ENCODE assay signal across 30 cellular contexts in genomic region chr6:130836071-130836670, GRCh38. TPM values are rescaled to one million over a fixed set of nuclear protein-coding genes. Genes with fewer than 3 reads are reported as not detected.
DNase-seq lines count a peak whose midpoint lies in the region; ATAC-seq, FAIRE-seq and TF ChIP-seq lines count a peak whose summit lies in the region.
"Had no signal": no experiment of that assay in that cellular context is flagged by ENCODE, and none has a peak within 500 bp of the region (broad histone marks: within the 10 kb centered on the region; RNA-seq: fewer than 3 reads in every experiment).

No MANE protein-coding gene starts in this region.

- H3K27me3 ChIP-seq in dorsolateral prefrontal cortex = no peaks in the 10 kb centered on the region
- no peaks in the 10 kb centered on the region for H3K27me3 ChIP-seq in pancreas
- H3K27me3 ChIP-seq: BLaER1 had no signal

- peaks cover 8% of the 10 kb centered on the region; the same call in 1 of the 2 replicates for H3K36me3 ChIP-seq in SK-N-MC (ENCODE audit: insufficient read depth, low read length)
- no peaks in the 10 kb centered on the region for H3K36me3 ChIP-seq in pancreas

- H3K9ac ChIP-seq in SK-N-MC (ENCODE audit: insufficient read length) = no peak overlapping the region
- H3K9ac ChIP-seq: BLaER1, SK-N-SH had no signal

- peak; percentile 42 for DNase-seq in MV-4-11 (lab: John Stamatoyannopoulos, UW)
- DNase-seq in SK-N-MC (ENCODE audit: low read depth, low spot score) = no peak
- DNase-seq in dorsolateral prefrontal cortex = peak in 2 of 10 donors; percentile 42 to 51
- peak; percentile 52 for DNase-seq in pons (ENCODE audit: low spot score)
- DNase-seq in pancreas = no peak
- DNase-seq in activated CD4-positive, alpha-beta T cell treated with anti-CD3 and anti-CD28 coated beads for 48 hours = no peak
- DNase-seq in HuH-7 (ENCODE audit: low spot score) = no peak
- DNase-seq: CD4-positive, CD25-positive, alpha-beta regulatory T cell; DMS153; GOT3; HCEC 1CT; IMR-90; KG1; MM.1S; NCI-H1048; NCI-H1417; NCI-H1694; NCI-H2029 treated with DMSO at 0.1 percent for 48 hours; NCI-H446 treated with DMSO at 0.1 percent for 48 hours; NCI-H526; NCI-H82; NK-92 treated with Interleukin-12 subunit alpha and Interleukin-12 subunit beta, amount 100 ng/mL, for 24 hours; SIG-M5; SK-N-SH had no signal

- no peaks in the 10 kb centered on the region for H3K4me1 ChIP-seq in pancreas

- ATAC-seq in pancreas (no peak), GM21528 (IDR thresholded peaks at IDR 0.05; ENCODE audit: low FRiP score, unreplicated experiment) (no peak)

- no peak for TF ChIP-seq CTCF in dorsolateral prefrontal cortex (IDR thresholded peaks at IDR 0.05 in 54 of 56, conservative IDR thresholded peaks at IDR 0.05 in 2 of 56; ENCODE audit: low read depth in 1 of 56, partially characterized antibody in 56 of 56)
- no peak for TF ChIP-seq CTCF in pancreas (IDR thresholded peaks at IDR 0.05)

- intact Hi-C loops in dorsolateral prefrontal cortex (cut with DNase I) = no loop called here
- intact Hi-C loops in pancreas (cut with DNase I) = no loop called here

- H3K4me3 ChIP-seq in SK-N-MC = peak overlapping the region; percentile 42
- H3K4me3 ChIP-seq in dorsolateral prefrontal cortex = peak overlapping the region in 1 of 59 donors; percentile 1
- no peak overlapping the region for H3K4me3 ChIP-seq in pancreas
- H3K4me3 ChIP-seq: BLaER1 had no signal

- no peak for FAIRE-seq in pancreas (lab: Jason Lieb, UNC)
- FAIRE-seq: A204.1, HTR-8/SVneo, RCC 7860 had no signal

- H3K27ac ChIP-seq in SK-N-MC (peak overlapping the region; percentile 83), dorsolateral prefrontal cortex (peak overlapping the region; percentile 13 to 93 (median 80)), pancreas (no peak overlapping the region)
- H3K27ac ChIP-seq: BLaER1 had no signal

- H3K9me3 ChIP-seq in SK-N-MC (ENCODE audit: low read depth, low read length) (no peaks in the 10 kb centered on the region), pancreas (no peaks in the 10 kb centered on the region)
- H3K9me3 ChIP-seq: BLaER1, SK-N-SH had no signal

- 91 to 95% methylated on average over 3 of the region's 3 CpGs for WGBS in pancreas, 2 donors

RNA-seq across cellular contexts. Expression of gene SMLR1, which starts 9.0 kb away (rescaled TPM):
- not detected for total RNA-seq in dorsolateral prefrontal cortex
- total RNA-seq in pancreas = under 1 TPM in 4 of 6 donors, not detected in 2; 0.08 to 0.15 (median 0.12) TPM
- polyA plus RNA-seq in pancreas = under 1 TPM in 1 of 2 donors, not detected in 1; 0.05 TPM
- total RNA-seq: CD4-positive, CD25-positive, alpha-beta regulatory T cell; IMR-90 had no signal
- polyA plus RNA-seq: AG04450; CD4-positive, CD25-positive, alpha-beta regulatory T cell; IMR-90 had no signal

Comparison
In these comparisons a context has a peak if more than half of its experiments do, and no peak if none do; other contexts are left out.
1. DNase-seq: peak in MV-4-11 (single experiment) and pons (single experiment); none in SK-N-MC (single experiment), pancreas (0 of 6), activated CD4-positive, alpha-beta T cell treated with anti-CD3 and anti-CD28 coated beads for 48 hours (single experiment) and HuH-7 (single experiment).
2. H3K27ac ChIP-seq: peak in SK-N-MC (single experiment) and dorsolateral prefrontal cortex (59 of 59); none in pancreas (0 of 4).